Comparison of ENCODE assay signal across 12 cellular contexts in genomic region chr2:197454923-197455322, GRCh38. TPM values are rescaled to one million over a fixed set of nuclear protein-coding genes. Genes with fewer than 3 reads are reported as not detected.
DNase-seq lines count a peak whose midpoint lies in the region; ATAC-seq, FAIRE-seq and TF ChIP-seq lines count a peak whose summit lies in the region.
"Had no signal": no experiment of that assay in that cellular context is flagged by ENCODE, and none has a peak within 500 bp of the region (broad histone marks: within the 10 kb centered on the region; RNA-seq: fewer than 3 reads in every experiment).

No MANE protein-coding gene starts in this region.

- H2AFZ ChIP-seq in keratinocyte (ENCODE audit: control insufficient read depth, low read length), result no peak overlapping the region

- H3K4me1 ChIP-seq in keratinocyte (ENCODE audit: control insufficient read depth, extremely low read depth, insufficient read depth, low read length), result peaks cover 9% of the 10 kb centered on the region
- peaks cover 11% of the 10 kb centered on the region for H3K4me1 ChIP-seq in stomach smooth muscle (ENCODE audit: control insufficient read depth, insufficient read depth, low read length)

- H3K27me3 Mint-ChIP-seq in activated CD4-positive, alpha-beta T cell treated with anti-CD3 and anti-CD28 coated beads, Interleukin-2, amount 10 ng/mL, durations not matched to agents 7 days and 5 days, result no peaks in the 10 kb centered on the region

- H3K79me2 ChIP-seq in keratinocyte (ENCODE audit: control insufficient read depth, insufficient read depth, low read length), result peaks cover 62% of the 10 kb centered on the region

- no peaks in the 10 kb centered on the region for H3K9me3 Mint-ChIP-seq in activated CD4-positive, alpha-beta T cell treated with anti-CD3 and anti-CD28 coated beads, Interleukin-2, amount 10 ng/mL, durations not matched to agents 7 days and 5 days
- no peaks in the 10 kb centered on the region for H3K9me3 Mint-ChIP-seq in activated naive CD4-positive, alpha-beta T cell treated with anti-CD3 and anti-CD28 coated beads, Interleukin-2, amount 50 U/mL, for 72 hours

- no peaks in the 10 kb centered on the region for H3K9me1 ChIP-seq in keratinocyte (ENCODE audit: control insufficient read depth, extremely low read depth, insufficient read depth, low read length)

- H3K9me3 ChIP-seq in keratinocyte (ENCODE audit: control insufficient read depth, low read depth, low read length), result no peaks in the 10 kb centered on the region
- no peaks in the 10 kb centered on the region for H3K9me3 ChIP-seq in stomach smooth muscle (ENCODE audit: control insufficient read depth in 2 of 2, low read length in 2 of 2)

- peak overlapping the region; percentile 100 for H3K27ac ChIP-seq in keratinocyte (ENCODE audit: control insufficient read depth, insufficient read depth, low read length)
- H3K27ac ChIP-seq in stomach smooth muscle (ENCODE audit: low read length), result no peak overlapping the region
- H3K27ac ChIP-seq: C4-2B had no signal

- peak overlapping the region; percentile 100 for H3K9ac ChIP-seq in keratinocyte (ENCODE audit: control insufficient read depth, extremely low read depth, insufficient read depth, low read length)
- peak overlapping the region in 1 of 2 donors; percentile 100 for H3K9ac ChIP-seq in stomach smooth muscle (ENCODE audit: low read length in 2 of 2)

- peak overlapping the region; percentile 79 for H3K4me2 ChIP-seq in keratinocyte (ENCODE audit: control insufficient read depth, extremely low read depth, insufficient read depth, low read depth, low read length)

- ATAC-seq in activated naive CD4-positive, alpha-beta T cell treated with anti-CD3 and anti-CD28 coated beads, Interleukin-2, amount 50 U/mL, for 72 hours, result no peak
- no peak for ATAC-seq in GM21576 (IDR thresholded peaks at IDR 0.05; ENCODE audit: unreplicated experiment)

- H3K4me3 Mint-ChIP-seq in activated CD4-positive, alpha-beta T cell treated with anti-CD3 and anti-CD28 coated beads, Interleukin-2, amount 10 ng/mL, durations not matched to agents 7 days and 5 days, result peak overlapping the region; percentile 86

- dilution Hi-C loops in keratinocyte (cut with MboI; ENCODE audit: extremely low pct_ligation_motif_present, low sequenced_read_pairs), result no loop called here

- no peak for TF ChIP-seq CTCF in keratinocyte (optimal IDR thresholded peaks at IDR 0.05 in 1 of 3, IDR thresholded peaks at IDR 0.05 in 1 of 3, conservative IDR thresholded peaks at IDR 0.05 in 1 of 3; ENCODE audit: extremely low read depth in 1 of 3, insufficient read depth in 2 of 3, low read length in 3 of 3)

- H3K36me3 Mint-ChIP-seq in activated CD4-positive, alpha-beta T cell treated with anti-CD3 and anti-CD28 coated beads, Interleukin-2, amount 10 ng/mL, durations not matched to agents 7 days and 5 days (ENCODE audit: low read depth), result peaks cover 18% of the 10 kb centered on the region
- H3K36me3 Mint-ChIP-seq in activated naive CD4-positive, alpha-beta T cell treated with anti-CD3 and anti-CD28 coated beads, Interleukin-2, amount 50 U/mL, for 72 hours, result peaks cover 7 to 9% of the 10 kb centered on the region in 2 donors

- FAIRE-seq in keratinocyte (lab: Jason Lieb, UNC), result no peak
- FAIRE-seq: islet of Langerhans had no signal

- H3K36me3 ChIP-seq in keratinocyte (ENCODE audit: control insufficient read depth in 2 of 2, extremely low read depth in 1 of 2, insufficient read depth in 2 of 2, low read length in 2 of 2) (peaks cover 1 to 8% of the 10 kb centered on the region in 2 experiments), stomach smooth muscle (ENCODE audit: control insufficient read depth in 2 of 2, insufficient read depth in 2 of 2, low read length in 2 of 2) (no peaks in the 10 kb centered on the region)

- POLR2A ChIA-PET in activated CD4-positive, alpha-beta T cell treated with anti-CD3 and anti-CD28 coated beads, Interleukin-2, amount 10 ng/mL, durations not matched to agents 7 days and 5 days (lab: Charles Lee), result no interaction called here

- no peak for DNase-seq in activated CD4-positive, alpha-beta T cell treated with anti-CD3 and anti-CD28 coated beads, Interleukin-2, amount 10 ng/mL, durations not matched to agents 7 days and 5 days
- no peak for DNase-seq in activated CD4-positive, alpha-beta T cell treated with anti-CD3 and anti-CD28 coated beads, Interleukin-2, amount 50 U/mL, for 4 hours
- DNase-seq in activated naive CD4-positive, alpha-beta T cell treated with anti-CD3 and anti-CD28 coated beads, Interleukin-2, amount 50 U/mL, for 72 hours (ENCODE audit: low spot score in 2 of 2), result no peak
- DNase-seq in keratinocyte (ENCODE audit: low read depth, low spot score), result no peak
- no peak for DNase-seq in retina
- DNase-seq in globus pallidus (ENCODE audit: low spot score), result no peak
- DNase-seq: activated CD4-positive, alpha-beta T cell treated with anti-CD3 and anti-CD28 coated beads, Interleukin-2, amount 50 U/mL, for 48 hours; NCI-H1105 had no signal

- CTCF ChIA-PET in activated CD4-positive, alpha-beta T cell treated with anti-CD3 and anti-CD28 coated beads, Interleukin-2, amount 10 ng/mL, durations not matched to agents 7 days and 5 days (lab: Charles Lee), result interaction anchor here (0.8 to 1.2 kb wide), 3 partner anchors 15 to 22 kb away, joined by 3 read pairs; no protein-coding TSS in a partner anchor

- H3K4me3 ChIP-seq in keratinocyte (ENCODE audit: control insufficient read depth in 2 of 3, extremely low read depth in 1 of 3, insufficient read depth in 2 of 3, low read depth in 1 of 3, low read length in 3 of 3) (peak overlapping the region; percentile 78 to 97 (median 86)), stomach smooth muscle (ENCODE audit: low read length in 2 of 2) (peak overlapping the region; percentile 98 to 99)

- H4K20me1 ChIP-seq in keratinocyte (ENCODE audit: control insufficient read depth, extremely low read depth, insufficient read depth, low read length), result peaks cover 6% of the 10 kb centered on the region

- H3K27me3 ChIP-seq in keratinocyte (ENCODE audit: control insufficient read depth, extremely low read depth, insufficient read depth, low read length), result no peaks in the 10 kb centered on the region
- H3K27me3 ChIP-seq in stomach smooth muscle (ENCODE audit: control insufficient read depth in 1 of 2, insufficient read depth in 2 of 2, low read length in 2 of 2), result no peaks in the 10 kb centered on the region

- H3K27ac Mint-ChIP-seq in activated CD4-positive, alpha-beta T cell treated with anti-CD3 and anti-CD28 coated beads, Interleukin-2, amount 10 ng/mL, durations not matched to agents 7 days and 5 days, result peak overlapping the region; percentile 99
- peak overlapping the region; percentile 99 to 100 for H3K27ac Mint-ChIP-seq in activated naive CD4-positive, alpha-beta T cell treated with anti-CD3 and anti-CD28 coated beads, Interleukin-2, amount 50 U/mL, for 72 hours

- H3K4me1 Mint-ChIP-seq in activated CD4-positive, alpha-beta T cell treated with anti-CD3 and anti-CD28 coated beads, Interleukin-2, amount 10 ng/mL, durations not matched to agents 7 days and 5 days, result peaks cover 47% of the 10 kb centered on the region

RNA-seq across cellular contexts. Expression of gene COQ10B, which starts 1.6 kb away (rescaled TPM):
- total RNA-seq in activated CD4-positive, alpha-beta T cell treated with anti-CD3 and anti-CD28 coated beads, Interleukin-2, amount 10 ng/mL, durations not matched to agents 7 days and 5 days, result 10 to 100 TPM; 16.7 to 17.9 TPM
- total RNA-seq in activated naive CD4-positive, alpha-beta T cell treated with anti-CD3 and anti-CD28 coated beads, Interleukin-2, amount 50 U/mL, for 72 hours, result 10 to 100 TPM; 12.6 to 48.6 TPM
- 5.2 to 8.8 TPM (median 5.8 TPM) in 3 replicates for polyA plus RNA-seq in keratinocyte
- polyA plus RNA-seq in keratinocyte (2011; ENCODE audit: low read depth), result 15.3 TPM
- polyA plus RNA-seq in keratinocyte (2011; cell fraction: cytosol; rRNA removed), result 6.2 and 8.3 TPM in 2 replicates
- 7.0 and 8.3 TPM in 2 replicates for polyA plus RNA-seq in keratinocyte (2011; cell fraction: nucleus; rRNA removed)
- polyA plus RNA-seq in keratinocyte (2012; ENCODE audit: low replicate concordance), result 18.5 and 31.2 TPM in 2 replicates
- polyA minus RNA-seq in keratinocyte, result 1.5 to 6.3 TPM (median 3.3 TPM) in 3 replicates
- 4.8 TPM for polyA minus RNA-seq in keratinocyte (2011; cell fraction: cytosol; rRNA and poly(A)+ RNA removed)
- polyA minus RNA-seq in keratinocyte (2011; cell fraction: nucleus; rRNA and poly(A)+ RNA removed), result 5.9 and 6.3 TPM in 2 replicates

RNA-seq across cellular contexts. Expression of gene SF3B1, which starts 20.1 kb away (rescaled TPM):
- 100 to 1,000 TPM; 334 to 347 TPM for total RNA-seq in activated CD4-positive, alpha-beta T cell treated with anti-CD3 and anti-CD28 coated beads, Interleukin-2, amount 10 ng/mL, durations not matched to agents 7 days and 5 days
- 100 to 1,000 TPM; 266 to 292 TPM for total RNA-seq in activated naive CD4-positive, alpha-beta T cell treated with anti-CD3 and anti-CD28 coated beads, Interleukin-2, amount 50 U/mL, for 72 hours
- 189 to 322 TPM (median 268 TPM) in 3 replicates for polyA plus RNA-seq in keratinocyte
- polyA plus RNA-seq in keratinocyte (2011; ENCODE audit: low read depth), result 112 TPM
- 78.0 and 251 TPM in 2 replicates for polyA plus RNA-seq in keratinocyte (2011; cell fraction: cytosol; rRNA removed)
- 718 and 851 TPM in 2 replicates for polyA plus RNA-seq in keratinocyte (2011; cell fraction: nucleus; rRNA removed)
- 108 and 138 TPM in 2 replicates for polyA plus RNA-seq in keratinocyte (2012; ENCODE audit: low replicate concordance)
- polyA minus RNA-seq in keratinocyte, result 110 to 440 TPM (median 190 TPM) in 3 replicates
- 38.0 TPM for polyA minus RNA-seq in keratinocyte (2011; cell fraction: cytosol; rRNA and poly(A)+ RNA removed)
- 94.5 and 299 TPM in 2 replicates for polyA minus RNA-seq in keratinocyte (2011; cell fraction: nucleus; rRNA and poly(A)+ RNA removed)

RNA-seq across cellular contexts. Expression of gene HSPD1, which starts 44.7 kb away (rescaled TPM):
- total RNA-seq in activated CD4-positive, alpha-beta T cell treated with anti-CD3 and anti-CD28 coated beads, Interleukin-2, amount 10 ng/mL, durations not matched to agents 7 days and 5 days, result 100 to 1,000 TPM; 212 to 223 TPM
- total RNA-seq in activated naive CD4-positive, alpha-beta T cell treated with anti-CD3 and anti-CD28 coated beads, Interleukin-2, amount 50 U/mL, for 72 hours, result 100 to 1,000 TPM; 646 to 811 TPM
- polyA plus RNA-seq in keratinocyte, result 176 to 405 TPM (median 245 TPM) in 3 replicates
- 626 TPM for polyA plus RNA-seq in keratinocyte (2011; ENCODE audit: low read depth)
- 166 and 305 TPM in 2 replicates for polyA plus RNA-seq in keratinocyte (2011; cell fraction: cytosol; rRNA removed)
- polyA plus RNA-seq in keratinocyte (2011; cell fraction: nucleus; rRNA removed), result 205 and 263 TPM in 2 replicates
- 223 and 301 TPM in 2 replicates for polyA plus RNA-seq in keratinocyte (2012; ENCODE audit: low replicate concordance)
- polyA minus RNA-seq in keratinocyte, result 109 to 351 TPM (median 167 TPM) in 3 replicates
- polyA minus RNA-seq in keratinocyte (2011; cell fraction: cytosol; rRNA and poly(A)+ RNA removed), result 164 TPM
- 96.3 and 152 TPM in 2 replicates for polyA minus RNA-seq in keratinocyte (2011; cell fraction: nucleus; rRNA and poly(A)+ RNA removed)

RNA-seq across cellular contexts. Expression of gene HSPE1, which starts 45.3 kb away (rescaled TPM):
- total RNA-seq in activated CD4-positive, alpha-beta T cell treated with anti-CD3 and anti-CD28 coated beads, Interleukin-2, amount 10 ng/mL, durations not matched to agents 7 days and 5 days, result 10 to 100 TPM; 91.0 to 95.6 TPM
- 100 to 1,000 TPM; 264 to 275 TPM for total RNA-seq in activated naive CD4-positive, alpha-beta T cell treated with anti-CD3 and anti-CD28 coated beads, Interleukin-2, amount 50 U/mL, for 72 hours
- 105 to 277 TPM (median 209 TPM) in 3 replicates for polyA plus RNA-seq in keratinocyte
- 68.0 TPM for polyA plus RNA-seq in keratinocyte (2011; ENCODE audit: low read depth)
- 105 and 135 TPM in 2 replicates for polyA plus RNA-seq in keratinocyte (2011; cell fraction: cytosol; rRNA removed)
- polyA plus RNA-seq in keratinocyte (2011; cell fraction: nucleus; rRNA removed), result 32.2 and 103 TPM in 2 replicates
- 185 and 287 TPM in 2 replicates for polyA plus RNA-seq in keratinocyte (2012; ENCODE audit: low replicate concordance)
- polyA minus RNA-seq in keratinocyte, result 0.66 to 60.1 TPM (median 11.7 TPM) in 3 replicates
- 28.0 TPM for polyA minus RNA-seq in keratinocyte (2011; cell fraction: cytosol; rRNA and poly(A)+ RNA removed)
- polyA minus RNA-seq in keratinocyte (2011; cell fraction: nucleus; rRNA and poly(A)+ RNA removed), result 10.1 and 15.7 TPM in 2 replicates
